ENCODE assay signal across 8 cellular contexts in the genomic region with DNA sequence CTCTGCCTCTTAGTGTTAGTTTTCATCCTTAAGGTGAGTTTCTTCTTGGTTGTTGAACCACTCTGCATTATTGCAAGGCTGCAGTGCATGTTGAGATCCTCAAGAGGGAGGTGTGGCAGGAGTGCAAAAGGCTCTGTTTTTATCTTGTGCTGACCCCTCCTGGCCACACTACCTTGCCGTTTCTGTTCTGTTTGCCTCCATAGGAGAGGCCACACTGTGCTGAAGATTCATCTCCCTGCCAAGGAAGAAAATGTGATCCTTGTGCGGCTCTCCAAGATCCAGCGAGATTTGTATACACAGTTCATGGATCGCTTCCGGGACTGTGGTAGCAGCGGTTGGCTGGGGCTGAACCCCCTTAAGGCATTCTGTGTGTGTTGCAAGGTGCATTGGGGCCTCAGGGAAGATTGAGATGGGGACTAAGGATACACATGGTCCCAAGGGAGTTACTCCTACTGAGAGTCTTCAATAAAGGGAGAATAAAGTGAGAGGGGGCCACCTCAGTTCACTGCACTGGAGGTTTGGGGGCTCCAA. TPM values are rescaled to one million over a fixed set of nuclear protein-coding genes. Genes with fewer than 3 reads are reported as not detected.
DNase-seq lines count a peak whose midpoint lies in the region; ATAC-seq lines count a peak whose summit lies in the region.

No MANE protein-coding gene starts in this region.

- DNase-seq in activated CD4-positive, alpha-beta T cell treated with anti-CD3 and anti-CD28 coated beads for 48 hours, result peak; percentile 43
- no peak for DNase-seq in activated CD4-positive, alpha-beta T cell treated with anti-CD3 and anti-CD28 coated beads, Interleukin-2, amount 50 U/mL, for 4 hours
- DNase-seq in NCI-H446 treated with DMSO at 0.1 percent for 48 hours (lab: John Stamatoyannopoulos, UW) (peak; percentile 25), iPS DF 19.7 (ENCODE audit: low read depth, low spot score) (peak; percentile 72), hippocampal formation (lab: John Stamatoyannopoulos, UW) (no peak)
- DNase-seq in activated T-helper 2 cell treated with anti-CD3 and anti-CD28 coated beads, Interferon-gamma antibody, Interleukin-2, Interleukin-4, amounts not matched to agents 10 μg/mL and 5 μg/mL and 100 μg/mL, durations not matched to agents 14 hours and 24 hours and 36 hours (ENCODE audit: low spot score), result peak; percentile 10
- DNase-seq in stimulated activated CD4-positive, alpha-beta T cell treated with anti-CD3 and anti-CD28 coated beads, Interleukin-4, amount 100 ng/mL, for 48 hours (ENCODE audit: low read depth in 2 of 2), result peak; percentile 2 to 4

- H3K4me1 Mint-ChIP-seq in activated T-helper 2 cell treated with anti-CD3 and anti-CD28 coated beads, Interferon-gamma antibody, Interleukin-2, Interleukin-4, amounts not matched to agents 10 μg/mL and 5 μg/mL and 100 μg/mL, durations not matched to agents 14 hours and 24 hours and 36 hours (ENCODE audit: low read depth), result no peaks in the 10 kb centered on the region

- peak; percentile 82 for ATAC-seq in HG02759 (IDR thresholded peaks at IDR 0.05; ENCODE audit: unreplicated experiment)

- intact Hi-C loops in activated T-helper 2 cell treated with anti-CD3 and anti-CD28 coated beads, Interferon-gamma antibody, Interleukin-2, Interleukin-4, amounts not matched to agents 10 μg/mL and 5 μg/mL and 100 μg/mL, durations not matched to agents 14 hours and 24 hours and 36 hours (cut with micrococcal nuclease), result loop anchor here (1.0 kb wide), 1 partner anchor 136 kb away; no protein-coding TSS in a partner anchor

- no peak overlapping the region for H3K4me3 Mint-ChIP-seq in activated T-helper 2 cell treated with anti-CD3 and anti-CD28 coated beads, Interferon-gamma antibody, Interleukin-2, Interleukin-4, amounts not matched to agents 10 μg/mL and 5 μg/mL and 100 μg/mL, durations not matched to agents 14 hours and 24 hours and 36 hours (ENCODE audit: low read depth)

- no peak overlapping the region for H3K27ac Mint-ChIP-seq in activated T-helper 2 cell treated with anti-CD3 and anti-CD28 coated beads, Interferon-gamma antibody, Interleukin-2, Interleukin-4, amounts not matched to agents 10 μg/mL and 5 μg/mL and 100 μg/mL, durations not matched to agents 14 hours and 24 hours and 36 hours

- H3K9me3 Mint-ChIP-seq in activated T-helper 2 cell treated with anti-CD3 and anti-CD28 coated beads, Interferon-gamma antibody, Interleukin-2, Interleukin-4, amounts not matched to agents 10 μg/mL and 5 μg/mL and 100 μg/mL, durations not matched to agents 14 hours and 24 hours and 36 hours, result no peaks in the 10 kb centered on the region

- H3K27me3 Mint-ChIP-seq in activated T-helper 2 cell treated with anti-CD3 and anti-CD28 coated beads, Interferon-gamma antibody, Interleukin-2, Interleukin-4, amounts not matched to agents 10 μg/mL and 5 μg/mL and 100 μg/mL, durations not matched to agents 14 hours and 24 hours and 36 hours (ENCODE audit: low read depth), result no peaks in the 10 kb centered on the region

- H3K36me3 Mint-ChIP-seq in activated T-helper 2 cell treated with anti-CD3 and anti-CD28 coated beads, Interferon-gamma antibody, Interleukin-2, Interleukin-4, amounts not matched to agents 10 μg/mL and 5 μg/mL and 100 μg/mL, durations not matched to agents 14 hours and 24 hours and 36 hours (ENCODE audit: low read depth), result peaks cover 71% of the 10 kb centered on the region

RNA-seq across cellular contexts. Expression of a gene that starts 33.0 kb away (rescaled TPM):
- 43.1 TPM in 2 replicates for total RNA-seq in activated T-helper 2 cell treated with anti-CD3 and anti-CD28 coated beads, Interferon-gamma antibody, Interleukin-2, Interleukin-4, amounts not matched to agents 10 μg/mL and 5 μg/mL and 100 μg/mL, durations not matched to agents 14 hours and 24 hours and 36 hours

Comparison
In these comparisons a context has a peak if more than half of its experiments do, and no peak if none do; other contexts are left out.
1. DNase-seq: peak in activated CD4-positive, alpha-beta T cell treated with anti-CD3 and anti-CD28 coated beads for 48 hours (single experiment), NCI-H446 treated with DMSO at 0.1 percent for 48 hours (single experiment), activated T-helper 2 cell treated with anti-CD3 and anti-CD28 coated beads, Interferon-gamma antibody, Interleukin-2, Interleukin-4, amounts not matched to agents 10 μg/mL and 5 μg/mL and 100 μg/mL, durations not matched to agents 14 hours and 24 hours and 36 hours (single experiment), iPS DF 19.7 (single experiment) and stimulated activated CD4-positive, alpha-beta T cell treated with anti-CD3 and anti-CD28 coated beads, Interleukin-4, amount 100 ng/mL, for 48 hours (2 of 2); none in activated CD4-positive, alpha-beta T cell treated with anti-CD3 and anti-CD28 coated beads, Interleukin-2, amount 50 U/mL, for 4 hours (0 of 2) and hippocampal formation (0 of 2).